1 cellular context compared by ENCODE assay signal in genomic region chr19:11196406-11197287, GRCh38.
TF ChIP-seq lines count a peak whose summit lies in the region.

No MANE protein-coding gene starts in this region.

TF ChIP-seq in HEK293, 187 proteins besides CTCF, POLR2A, EP300 and RAD21 (continued from another document):
- TF ChIP-seq ZNF645 (tag by site-specific recombination; IDR thresholded peaks at IDR 0.05) (no peak), KLF9 (tag by site-specific recombination; IDR thresholded peaks at IDR 0.05; ENCODE audit: low read depth) (0 out of 2 replicates have a peak, but pooled peaks have one; percentile 31), ZNF513 (tag by site-specific recombination; IDR thresholded peaks at IDR 0.05) (no peak), ZFHX2 (tag by site-specific recombination; conservative IDR thresholded peaks at IDR 0.05) (peak; percentile 40), ZNF76 (tag by site-specific recombination; IDR thresholded peaks at IDR 0.05; ENCODE audit: borderline replicate concordance, low read depth) (peak; percentile 33), ZSCAN18 (tag by site-specific recombination; IDR thresholded peaks at IDR 0.05) (no peak), ZNF449 (tag by site-specific recombination; IDR thresholded peaks at IDR 0.05) (peak; percentile 80), PATZ1 (tag by site-specific recombination; IDR thresholded peaks at IDR 0.05) (peak; percentile 76), ZBTB7A (tag by site-specific recombination; IDR thresholded peaks at IDR 0.05; ENCODE audit: low read depth) (peak; percentile 91), EGR2 (tag by site-specific recombination; IDR thresholded peaks at IDR 0.05; ENCODE audit: low read depth) (peak; percentile 40), ZNF146 (tag by site-specific recombination; IDR thresholded peaks at IDR 0.05) (0 out of 2 replicates have a peak, but pooled peaks have one; percentile 12), ZBTB49 (tag by site-specific recombination; IDR thresholded peaks at IDR 0.05; ENCODE audit: low read depth) (no peak), ZNF561 (tag by site-specific recombination; IDR thresholded peaks at IDR 0.05; ENCODE audit: borderline replicate concordance) (no peak), ZSCAN5A (tag by site-specific recombination; IDR thresholded peaks at IDR 0.05) (no peak)
